In the genomic region with DNA sequence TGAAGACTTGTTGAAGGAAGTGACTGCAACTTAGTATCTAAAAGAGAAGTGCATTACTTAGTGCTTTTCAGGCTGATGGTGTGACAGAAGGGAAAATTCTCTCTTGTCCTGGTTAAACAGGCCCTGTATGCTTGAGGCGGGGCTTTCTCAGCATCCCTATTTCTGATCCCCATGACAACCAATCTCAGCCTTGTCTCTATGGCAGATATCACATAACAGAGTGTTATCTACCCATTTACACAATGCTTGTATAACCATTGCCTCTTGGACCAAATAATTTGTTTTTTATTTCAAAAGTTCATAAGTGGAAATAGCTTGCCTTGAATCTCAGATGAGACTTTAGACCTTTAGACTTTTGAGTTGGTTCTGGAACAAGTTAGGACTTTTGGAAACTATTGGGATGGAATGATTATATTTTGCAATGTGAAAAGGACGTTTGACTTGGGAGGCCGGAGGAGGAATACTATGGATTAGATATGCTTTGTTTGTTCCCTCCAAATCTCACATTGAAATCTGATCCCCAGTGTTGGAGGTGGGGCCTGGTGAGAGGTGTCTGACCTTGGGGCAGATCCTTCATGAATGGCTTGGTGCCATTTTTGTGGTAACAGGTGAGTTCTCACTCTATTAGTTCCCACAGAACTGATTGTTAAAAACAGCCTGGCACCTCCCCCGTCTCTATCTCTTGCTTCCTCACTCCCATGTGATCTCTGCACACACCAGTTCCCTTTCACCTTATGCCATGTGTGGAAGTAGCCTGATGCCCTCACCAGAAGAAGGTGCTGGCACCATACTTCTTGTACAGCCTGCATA, we compare ENCODE assay signal across 26 cellular contexts. TPM values are rescaled to one million over a fixed set of nuclear protein-coding genes. Genes with fewer than 3 reads are reported as not detected.
"Had no signal": no experiment of that assay in that cellular context is flagged by ENCODE, and none has a peak within 500 bp of the region (broad histone marks: within the 10 kb centered on the region; RNA-seq: fewer than 3 reads in every experiment).

No MANE protein-coding gene starts in this region.

- H3K27ac ChIP-seq: epithelial cell of prostate, esophagus muscularis mucosa, gastrocnemius medialis, heart right ventricle, left lung, psoas muscle, spleen, thoracic aorta, transverse colon had no signal

- H3K4me1 ChIP-seq: esophagus muscularis mucosa, gastrocnemius medialis, heart right ventricle, left lung, psoas muscle, spleen, transverse colon had no signal

- ATAC-seq: gastrocnemius medialis; heart right ventricle; left lung; psoas muscle; sciatic nerve; stimulated activated naive B cell treated with anti-CD40 and anti-IgM and Interleukin-4, amounts not matched to agents 10 μg/mL and 1 μg/mL and 100 μg/mL, for 72 hours; stimulated activated naive CD8-positive, alpha-beta T cell treated with anti-CD3 and anti-CD28 coated beads, Interleukin-15, amount 100 ng/mL, for 72 hours had no signal

- H3K36me3 ChIP-seq: esophagus muscularis mucosa, gastrocnemius medialis, heart right ventricle, left lung, spleen, thoracic aorta, transverse colon had no signal

- H3K4me3 ChIP-seq: esophagus muscularis mucosa, gastrocnemius medialis, heart right ventricle, left lung, lung, psoas muscle, spleen, thoracic aorta, transverse colon had no signal

- H3K9me3 ChIP-seq: esophagus muscularis mucosa, gastrocnemius medialis, psoas muscle, thoracic aorta, transverse colon had no signal

- H3K27me3 ChIP-seq: gastrocnemius medialis, left lung, spleen, transverse colon had no signal

- DNase-seq: effector memory CD4-positive, alpha-beta T cell; gastrocnemius medialis; heart right ventricle; hypothalamus; islet precursor cell; left lung; mesendoderm; naive B cell; psoas muscle; retina; spleen; stimulated activated CD4-positive, alpha-beta T cell treated with anti-CD3 and anti-CD28 coated beads, Interleukin-15, amount 100 ng/mL, for 24 hours; stimulated activated CD4-positive, alpha-beta T cell treated with anti-CD3 and anti-CD28 coated beads, Interleukin-1b, Interleukin-23, amount 100 ng/mL, for 48 hours; stimulated activated CD4-positive, alpha-beta T cell treated with anti-CD3 and anti-CD28 coated beads, Interleukin-4, amount 100 ng/mL, for 4 hours; stimulated activated naive B cell treated with anti-CD40 and anti-IgM and Interleukin-4, amounts not matched to agents 10 μg/mL and 1 μg/mL and 100 μg/mL, for 72 hours; stimulated activated naive CD8-positive, alpha-beta T cell treated with anti-CD3 and anti-CD28 coated beads, Interleukin-15, amount 100 ng/mL, for 72 hours; substantia nigra; transverse colon had no signal

RNA-seq across cellular contexts. Expression of a gene that starts 3.1 kb away (rescaled TPM):
- total RNA-seq: esophagus muscularis mucosa, fibroblast of villous mesenchyme, left lung, lung, skeletal muscle tissue, spleen, thoracic aorta, transverse colon, urinary bladder had no signal
- polyA plus RNA-seq: lung, spleen had no signal
